Comparison of ENCODE assay signal across 17 cellular contexts in genomic region chr17:76781056-76781982, GRCh38. TPM values are rescaled to one million over a fixed set of nuclear protein-coding genes. Genes with fewer than 3 reads are reported as not detected.
DNase-seq lines count a peak whose midpoint lies in the region; ATAC-seq and TF ChIP-seq lines count a peak whose summit lies in the region.
"Had no signal": no experiment of that assay in that cellular context is flagged by ENCODE, and none has a peak within 500 bp of the region (broad histone marks: within the 10 kb centered on the region; RNA-seq: fewer than 3 reads in every experiment).

No MANE protein-coding gene starts in this region.

- no peak overlapping the region for H3K14ac ChIP-seq in IMR-90 (replicated peaks; ENCODE audit: low read depth, low read length)

- intact Hi-C loops in activated CD4-positive, alpha-beta T cell treated with anti-CD3 and anti-CD28 coated beads, Interleukin-2, amount 10 ng/mL, durations not matched to agents 24 days and 14 days (cut with micrococcal nuclease): no loop called here
- intact Hi-C loops in IMR-90 (cut with micrococcal nuclease): no loop called here
- intact Hi-C loops in naive thymus-derived CD4-positive, alpha-beta T cell (cut with micrococcal nuclease): loop anchor here in 1 of 2 donors (1.0 kb wide), 3 partner anchors 44 to 68 kb away; partner anchors contain the start of gene SRSF2

- H3K4me3 ChIP-seq in IMR-90 (ENCODE audit: insufficient read depth, low read depth, low read length): no peak overlapping the region
- no peak overlapping the region for H3K4me3 ChIP-seq in naive thymus-derived CD4-positive, alpha-beta T cell (ENCODE audit: low read length)
- H3K4me3 ChIP-seq: ascending aorta, gastroesophageal sphincter, testis had no signal

- no peaks in the 10 kb centered on the region for H3K9me3 ChIP-seq in IMR-90 (ENCODE audit: control insufficient read depth, insufficient read depth, low read length)
- H3K9me3 ChIP-seq in naive thymus-derived CD4-positive, alpha-beta T cell (ENCODE audit: control insufficient read depth in 2 of 3, low read length in 3 of 3): no peaks in the 10 kb centered on the region
- H3K9me3 ChIP-seq: ascending aorta, gastroesophageal sphincter, testis had no signal

- H3K4ac ChIP-seq in IMR-90 (ENCODE audit: low read depth, low read length): no peak overlapping the region

- H3K23ac ChIP-seq in IMR-90 (ENCODE audit: low read depth, low read length): no peak overlapping the region

- no peak overlapping the region for H3K4me3 Mint-ChIP-seq in activated CD4-positive, alpha-beta T cell treated with anti-CD3 and anti-CD28 coated beads, Interleukin-2, amount 10 ng/mL, durations not matched to agents 24 days and 14 days
- H3K4me3 Mint-ChIP-seq in activated CD8-positive, alpha-beta T cell treated with anti-CD3 and anti-CD28 coated beads, Interleukin-2, amount 10 ng/mL, durations not matched to agents 7 days and 5 days: no peak overlapping the region
- no peak overlapping the region for H3K4me3 Mint-ChIP-seq in naive thymus-derived CD4-positive, alpha-beta T cell
- H3K4me3 Mint-ChIP-seq: activated T-cell treated with anti-CD3 and anti-CD28 coated beads, Interleukin-2, amount 50 U/mL, for 4 hours; effector memory CD8-positive, alpha-beta T cell had no signal

- in situ Hi-C loops in IMR-90 (cut with MboI; ENCODE audit: low sequenced_read_pairs): no loop called here

- H2BK120ac ChIP-seq in IMR-90 (ENCODE audit: low read depth, low read length): no peak overlapping the region

- H3K27ac Mint-ChIP-seq in activated CD4-positive, alpha-beta T cell treated with anti-CD3 and anti-CD28 coated beads, Interleukin-2, amount 10 ng/mL, durations not matched to agents 24 days and 14 days: no peak overlapping the region
- no peak overlapping the region for H3K27ac Mint-ChIP-seq in activated CD8-positive, alpha-beta T cell treated with anti-CD3 and anti-CD28 coated beads, Interleukin-2, amount 10 ng/mL, durations not matched to agents 7 days and 5 days
- peak overlapping the region in 2 of 9 donors; percentile 47 to 64 for H3K27ac Mint-ChIP-seq in naive thymus-derived CD4-positive, alpha-beta T cell

- BruUV-seq in IMR-90 (replicated peaks; lab: Mats Ljungman, UMichigan): no TSS peak

- no peaks in the 10 kb centered on the region for H3K4me1 Mint-ChIP-seq in activated CD4-positive, alpha-beta T cell treated with anti-CD3 and anti-CD28 coated beads, Interleukin-2, amount 10 ng/mL, durations not matched to agents 24 days and 14 days
- no peaks in the 10 kb centered on the region for H3K4me1 Mint-ChIP-seq in activated CD8-positive, alpha-beta T cell treated with anti-CD3 and anti-CD28 coated beads, Interleukin-2, amount 10 ng/mL, durations not matched to agents 7 days and 5 days (ENCODE audit: low read depth)
- peaks cover 0 to 6% (median 0%) of the 10 kb centered on the region in 7 donors for H3K4me1 Mint-ChIP-seq in naive thymus-derived CD4-positive, alpha-beta T cell

- no peaks in the 10 kb centered on the region for H3K4me1 ChIP-seq in IMR-90 (ENCODE audit: control insufficient read depth, insufficient read depth, low read length)
- H3K4me1 ChIP-seq in naive thymus-derived CD4-positive, alpha-beta T cell (ENCODE audit: control insufficient read depth in 2 of 2, insufficient read depth in 2 of 2, low read length in 2 of 2): no peaks in the 10 kb centered on the region
- H3K4me1 ChIP-seq: ascending aorta, gastroesophageal sphincter, parathyroid adenoma, testis had no signal

- H3K27me3 Mint-ChIP-seq in activated CD4-positive, alpha-beta T cell treated with anti-CD3 and anti-CD28 coated beads, Interleukin-2, amount 10 ng/mL, durations not matched to agents 24 days and 14 days: no peaks in the 10 kb centered on the region
- H3K27me3 Mint-ChIP-seq in activated CD8-positive, alpha-beta T cell treated with anti-CD3 and anti-CD28 coated beads, Interleukin-2, amount 10 ng/mL, durations not matched to agents 7 days and 5 days (ENCODE audit: low read depth): no peaks in the 10 kb centered on the region
- no peaks in the 10 kb centered on the region for H3K27me3 Mint-ChIP-seq in naive thymus-derived CD4-positive, alpha-beta T cell
- H3K27me3 Mint-ChIP-seq: effector memory CD8-positive, alpha-beta T cell had no signal

- no peak overlapping the region for H2BK20ac ChIP-seq in IMR-90 (ENCODE audit: low read depth, low read length)

- CTCF ChIA-PET in IMR-90 (lab: Yijun Ruan, JAX): interaction anchor here (0.6 kb wide), 1 partner anchor 182 kb away, joined by 4 read pairs; no protein-coding TSS in a partner anchor
- CTCF ChIA-PET in activated CD8-positive, alpha-beta T cell treated with anti-CD3 and anti-CD28 coated beads, Interleukin-2, amount 10 ng/mL, durations not matched to agents 7 days and 5 days (lab: Charles Lee): interaction anchor here (1.0 to 1.2 kb wide), 2 partner anchors 13 to 43 kb away, joined by 3 to 4 read pairs; no protein-coding TSS in a partner anchor
- CTCF ChIA-PET in naive thymus-derived CD4-positive, alpha-beta T cell (lab: Charles Lee): interaction anchor here (0.6 to 3.3 kb wide), 3 partner anchors 54 to 348 kb away, joined by 3 to 11 read pairs (median 5); no protein-coding TSS in a partner anchor

- peaks cover 25% of the 10 kb centered on the region for H3K36me3 ChIP-seq in IMR-90 (ENCODE audit: control insufficient read depth, insufficient read depth, low read length)
- H3K36me3 ChIP-seq in naive thymus-derived CD4-positive, alpha-beta T cell (ENCODE audit: control insufficient read depth in 2 of 3, insufficient read depth in 3 of 3, low read length in 3 of 3): peaks cover 0 to 21% (median 7%) of the 10 kb centered on the region in 3 experiments

- dilution Hi-C loops in IMR-90 (cut with HindIII; ENCODE audit: low sequenced_read_pairs, unreplicated experiment): no loop called here

- H3K56ac ChIP-seq in IMR-90 (ENCODE audit: extremely low read depth, insufficient read depth, low read length): no peak overlapping the region

- no peak overlapping the region for H3K27ac ChIP-seq in IMR-90 (ENCODE audit: insufficient read depth, low read length)
- no peak overlapping the region for H3K27ac ChIP-seq in naive thymus-derived CD4-positive, alpha-beta T cell (ENCODE audit: low read depth, low read length)
- H3K27ac ChIP-seq: ascending aorta, gastroesophageal sphincter, parathyroid adenoma, testis had no signal

- POLR2A ChIA-PET in IMR-90 (lab: Charles Lee; ENCODE audit: unreplicated experiment): no interaction called here
- POLR2A ChIA-PET in activated CD8-positive, alpha-beta T cell treated with anti-CD3 and anti-CD28 coated beads, Interleukin-2, amount 10 ng/mL, durations not matched to agents 7 days and 5 days (lab: Charles Lee): interaction anchor here (0.9 to 1.1 kb wide), 3 partner anchors 9 to 53 kb away, joined by 3 to 4 read pairs (median 3); no protein-coding TSS in a partner anchor
- POLR2A ChIA-PET in naive thymus-derived CD4-positive, alpha-beta T cell (lab: Charles Lee): interaction anchor here (0.7 kb wide), 1 partner anchor 295 kb away, joined by 5 read pairs; no protein-coding TSS in a partner anchor

- no peak for TF ChIP-seq POLR2A in IMR-90 (IDR thresholded peaks at IDR 0.05; ENCODE audit: low read depth, low read length)

- ATAC-seq in IMR-90 (ENCODE audit: low read depth) (no peak), GM19463 (IDR thresholded peaks at IDR 0.05; ENCODE audit: unreplicated experiment) (no peak)
- peak; percentile 36 for ATAC-seq in activated CD8-positive, alpha-beta T cell treated with anti-CD3 and anti-CD28 coated beads, Interleukin-2, amount 10 ng/mL, durations not matched to agents 7 days and 5 days
- ATAC-seq in naive thymus-derived CD4-positive, alpha-beta T cell: peak; percentile 44
- ATAC-seq: activated CD4-positive, CD25-positive, alpha-beta regulatory T cell treated with anti-CD3 and anti-CD28 coated beads, Interleukin-2, amount 50 U/mL, for 24 hours; activated T-cell treated with anti-CD3 and anti-CD28 coated beads, Interleukin-2, amount 50 U/mL, for 4 hours; effector memory CD8-positive, alpha-beta T cell; gastroesophageal sphincter had no signal

- H3K4me2 ChIP-seq in IMR-90 (ENCODE audit: low read depth, low read length): no peak overlapping the region

- DNase-seq in activated CD4-positive, alpha-beta T cell treated with anti-CD3 and anti-CD28 coated beads, Interleukin-2, amount 10 ng/mL, durations not matched to agents 24 days and 14 days: peak; percentile 62
- DNase-seq in activated CD4-positive, alpha-beta T cell treated with anti-CD3 and anti-CD28 coated beads for 1 hour: no peak
- no peak for DNase-seq in IMR-90
- no peak for DNase-seq in activated CD8-positive, alpha-beta T cell treated with anti-CD3 and anti-CD28 coated beads, Interleukin-2, amount 10 ng/mL, durations not matched to agents 7 days and 5 days
- DNase-seq in naive thymus-derived CD4-positive, alpha-beta T cell: peak in 5 of 9 donors; percentile 9 to 34 (median 16)
- DNase-seq in dedifferentiated amniotic fluid mesenchymal stem cell (ENCODE audit: extremely low spot score): no peak
- no peak for DNase-seq in NCI-H345 treated with DMSO at 0.1 percent for 48 hours (lab: John Stamatoyannopoulos, UW; ENCODE audit: unreplicated experiment)
- DNase-seq: activated T-cell treated with anti-CD3 and anti-CD28 coated beads, Interleukin-2, amount 50 U/mL, for 4 hours; effector memory CD8-positive, alpha-beta T cell; Karpas-422; SW 1271; testis had no signal

- no peak overlapping the region for H4K5ac ChIP-seq in IMR-90 (ENCODE audit: low read depth, low read length)

- no peak overlapping the region for H2BK5ac ChIP-seq in IMR-90 (ENCODE audit: low read depth, low read length, poor library complexity, severe bottlenecking)

- H3K9me3 Mint-ChIP-seq in activated CD4-positive, alpha-beta T cell treated with anti-CD3 and anti-CD28 coated beads, Interleukin-2, amount 10 ng/mL, durations not matched to agents 24 days and 14 days: no peaks in the 10 kb centered on the region
- H3K9me3 Mint-ChIP-seq in activated CD8-positive, alpha-beta T cell treated with anti-CD3 and anti-CD28 coated beads, Interleukin-2, amount 10 ng/mL, durations not matched to agents 7 days and 5 days (ENCODE audit: insufficient read depth): no peaks in the 10 kb centered on the region
- H3K9me3 Mint-ChIP-seq in naive thymus-derived CD4-positive, alpha-beta T cell: peaks cover 0 to 1% (median 0%) of the 10 kb centered on the region in 11 donors
- H3K9me3 Mint-ChIP-seq: activated T-cell treated with anti-CD3 and anti-CD28 coated beads, Interleukin-2, amount 50 U/mL, for 4 hours; effector memory CD8-positive, alpha-beta T cell had no signal

- TF ChIP-seq CTCF in IMR-90 (conservative IDR thresholded peaks at IDR 0.05; ENCODE audit: low read depth, low read length): 0 out of 2 replicates have a peak, but pooled peaks have one; percentile 16

- no peak overlapping the region for H2AK9ac ChIP-seq in IMR-90 (replicated peaks; ENCODE audit: low read depth, low read length, poor library complexity)

- H2BK15ac ChIP-seq in IMR-90 (ENCODE audit: low read depth, low read length): no peak overlapping the region

- no peaks in the 10 kb centered on the region for H3K79me1 ChIP-seq in IMR-90 (ENCODE audit: low read depth in 1 of 2, low read length in 2 of 2)

- H2AK5ac ChIP-seq in IMR-90 (ENCODE audit: low read depth, low read length): no peak overlapping the region

- H4K20me1 ChIP-seq in IMR-90 (ENCODE audit: insufficient read depth, low read length): no peaks in the 10 kb centered on the region

- H3K9me1 ChIP-seq in IMR-90 (ENCODE audit: insufficient read depth, low read length): 0 out of 2 replicates have a peak, but pooled peaks cover 1% of the 10 kb centered on the region

- peaks cover 13% of the 10 kb centered on the region for H3K36me3 Mint-ChIP-seq in activated CD4-positive, alpha-beta T cell treated with anti-CD3 and anti-CD28 coated beads, Interleukin-2, amount 10 ng/mL, durations not matched to agents 24 days and 14 days (ENCODE audit: low read depth)
- H3K36me3 Mint-ChIP-seq in activated CD8-positive, alpha-beta T cell treated with anti-CD3 and anti-CD28 coated beads, Interleukin-2, amount 10 ng/mL, durations not matched to agents 7 days and 5 days (ENCODE audit: low read depth): peaks cover 12% of the 10 kb centered on the region
- peaks cover 0 to 23% (median 9%) of the 10 kb centered on the region in 5 donors for H3K36me3 Mint-ChIP-seq in naive thymus-derived CD4-positive, alpha-beta T cell

- no peak overlapping the region for H4K91ac ChIP-seq in IMR-90 (ENCODE audit: insufficient read depth, low read depth, low read length)

- H3K9ac ChIP-seq in IMR-90 (ENCODE audit: low read depth, low read length): no peak overlapping the region
- H3K9ac ChIP-seq: parathyroid adenoma had no signal

- no peak overlapping the region for H3K18ac ChIP-seq in IMR-90 (ENCODE audit: low read depth, low read length)

- no peaks in the 10 kb centered on the region for H3K27me3 ChIP-seq in IMR-90 (ENCODE audit: control insufficient read depth, insufficient read depth, low read length)
- H3K27me3 ChIP-seq in naive thymus-derived CD4-positive, alpha-beta T cell (ENCODE audit: control insufficient read depth in 2 of 2, insufficient read depth in 2 of 2, low read length in 2 of 2): no peaks in the 10 kb centered on the region
- H3K27me3 ChIP-seq: ascending aorta, gastroesophageal sphincter, testis had no signal

- H4K8ac ChIP-seq in IMR-90 (ENCODE audit: low read depth in 2 of 2, low read length in 2 of 2): no peak overlapping the region

- WGBS in IMR-90 (ENCODE audit: extremely low coverage in 2 of 2, insufficient read length in 1 of 2), 2 experiments: 80% methylated on average over 4 of the region's 12 CpGs; no CpG with 5 or more reads in 1 of the 2 experiments

- TF ChIP-seq RAD21 in IMR-90 (IDR thresholded peaks at IDR 0.05; ENCODE audit: low read length): no peak; the same call in 1 of the 2 replicates

- no peak overlapping the region for H2AFZ ChIP-seq in IMR-90 (replicated peaks; ENCODE audit: low read length, poor library complexity)
- H2AFZ ChIP-seq: parathyroid adenoma had no signal

RNA-seq across cellular contexts. Expression of gene MFSD11, which starts 43.4 kb away (rescaled TPM):
- total RNA-seq in activated CD4-positive, alpha-beta T cell treated with anti-CD3 and anti-CD28 coated beads, Interleukin-2, amount 10 ng/mL, durations not matched to agents 24 days and 14 days: 15.1 and 15.3 TPM in 2 replicates
- total RNA-seq in IMR-90 (2012; rRNA removed): 16.1 and 16.4 TPM in 2 replicates
- polyA plus RNA-seq in IMR-90 (2012; rRNA removed): 9.8 and 12.3 TPM in 2 replicates
- polyA plus RNA-seq in IMR-90 (2012; cell fraction: cytosol; rRNA removed): 7.3 and 11.1 TPM in 2 replicates
- 10.6 and 14.3 TPM in 2 replicates for polyA plus RNA-seq in IMR-90 (2012; cell fraction: nucleus; rRNA removed; ENCODE audit: low replicate concordance)
- 10 to 100 TPM; 22.1 to 22.8 TPM for total RNA-seq in activated CD8-positive, alpha-beta T cell treated with anti-CD3 and anti-CD28 coated beads, Interleukin-2, amount 10 ng/mL, durations not matched to agents 7 days and 5 days
- 10 to 100 TPM; 24.4 to 33.7 (median 32.0) TPM for total RNA-seq in naive thymus-derived CD4-positive, alpha-beta T cell
- 10 to 100 TPM; 17.3 to 25.4 TPM for polyA plus RNA-seq in naive thymus-derived CD4-positive, alpha-beta T cell

RNA-seq across cellular contexts. Expression of gene SRSF2, which starts 44.2 kb away (rescaled TPM):
- total RNA-seq in activated CD4-positive, alpha-beta T cell treated with anti-CD3 and anti-CD28 coated beads, Interleukin-2, amount 10 ng/mL, durations not matched to agents 24 days and 14 days: 515 and 539 TPM in 2 replicates
- total RNA-seq in IMR-90 (2012; rRNA removed): 71.7 and 98.0 TPM in 2 replicates
- 296 and 441 TPM in 2 replicates for polyA plus RNA-seq in IMR-90 (2012; rRNA removed)
- 200 and 504 TPM in 2 replicates for polyA plus RNA-seq in IMR-90 (2012; cell fraction: cytosol; rRNA removed)
- 395 and 1,583 TPM in 2 replicates for polyA plus RNA-seq in IMR-90 (2012; cell fraction: nucleus; rRNA removed; ENCODE audit: low replicate concordance)
- 100 to 1,000 TPM; 420 to 444 TPM for total RNA-seq in activated CD8-positive, alpha-beta T cell treated with anti-CD3 and anti-CD28 coated beads, Interleukin-2, amount 10 ng/mL, durations not matched to agents 7 days and 5 days
- 100 to 1,000 TPM; 327 to 363 (median 351) TPM for total RNA-seq in naive thymus-derived CD4-positive, alpha-beta T cell
- polyA plus RNA-seq in naive thymus-derived CD4-positive, alpha-beta T cell: 100 to 1,000 TPM; 104 to 126 TPM

RNA-seq across cellular contexts. Expression of gene METTL23, which starts 54.7 kb away (rescaled TPM):
- 32.9 and 35.5 TPM in 2 replicates for total RNA-seq in activated CD4-positive, alpha-beta T cell treated with anti-CD3 and anti-CD28 coated beads, Interleukin-2, amount 10 ng/mL, durations not matched to agents 24 days and 14 days
- 18.8 and 19.7 TPM in 2 replicates for total RNA-seq in IMR-90 (2012; rRNA removed)
- 32.1 and 36.5 TPM in 2 replicates for polyA plus RNA-seq in IMR-90 (2012; rRNA removed)
- polyA plus RNA-seq in IMR-90 (2012; cell fraction: cytosol; rRNA removed): 21.1 and 22.1 TPM in 2 replicates
- 19.5 and 49.1 TPM in 2 replicates for polyA plus RNA-seq in IMR-90 (2012; cell fraction: nucleus; rRNA removed; ENCODE audit: low replicate concordance)
- total RNA-seq in activated CD8-positive, alpha-beta T cell treated with anti-CD3 and anti-CD28 coated beads, Interleukin-2, amount 10 ng/mL, durations not matched to agents 7 days and 5 days: 10 to 100 TPM; 39.6 to 44.7 TPM
- 10 to 100 TPM; 39.6 to 74.0 (median 44.2) TPM for total RNA-seq in naive thymus-derived CD4-positive, alpha-beta T cell
- 100 to 1,000 TPM; 147 to 152 TPM for polyA plus RNA-seq in naive thymus-derived CD4-positive, alpha-beta T cell

RNA-seq across cellular contexts. Expression of gene JMJD6, which starts 54.9 kb away (rescaled TPM):
- 82.5 and 86.3 TPM in 2 replicates for total RNA-seq in activated CD4-positive, alpha-beta T cell treated with anti-CD3 and anti-CD28 coated beads, Interleukin-2, amount 10 ng/mL, durations not matched to agents 24 days and 14 days
- total RNA-seq in IMR-90 (2012; rRNA removed): 24.4 and 31.9 TPM in 2 replicates
- polyA plus RNA-seq in IMR-90 (2012; rRNA removed): 30.9 and 33.7 TPM in 2 replicates
- polyA plus RNA-seq in IMR-90 (2012; cell fraction: cytosol; rRNA removed): 23.6 and 45.5 TPM in 2 replicates
- polyA plus RNA-seq in IMR-90 (2012; cell fraction: nucleus; rRNA removed; ENCODE audit: low replicate concordance): 69.5 and 77.5 TPM in 2 replicates
- total RNA-seq in activated CD8-positive, alpha-beta T cell treated with anti-CD3 and anti-CD28 coated beads, Interleukin-2, amount 10 ng/mL, durations not matched to agents 7 days and 5 days: 10 to 100 TPM; 59.3 to 61.2 TPM
- total RNA-seq in naive thymus-derived CD4-positive, alpha-beta T cell: 100 to 1,000 TPM in 2 of 5 experiments, 10 to 100 TPM in 3; 39.9 to 132 (median 58.3) TPM
- 10 to 100 TPM; 18.5 to 44.3 TPM for polyA plus RNA-seq in naive thymus-derived CD4-positive, alpha-beta T cell

Comparison
In these comparisons a context has a peak if more than half of its experiments do, and no peak if none do; other contexts are left out.
1. DNase-seq: peak in activated CD4-positive, alpha-beta T cell treated with anti-CD3 and anti-CD28 coated beads, Interleukin-2, amount 10 ng/mL, durations not matched to agents 24 days and 14 days (single experiment) and naive thymus-derived CD4-positive, alpha-beta T cell (5 of 9); none in activated CD4-positive, alpha-beta T cell treated with anti-CD3 and anti-CD28 coated beads for 1 hour (single experiment), IMR-90 (single experiment), activated CD8-positive, alpha-beta T cell treated with anti-CD3 and anti-CD28 coated beads, Interleukin-2, amount 10 ng/mL, durations not matched to agents 7 days and 5 days (single experiment), dedifferentiated amniotic fluid mesenchymal stem cell (single experiment) and NCI-H345 treated with DMSO at 0.1 percent for 48 hours (single experiment).
2. ATAC-seq: peak in activated CD8-positive, alpha-beta T cell treated with anti-CD3 and anti-CD28 coated beads, Interleukin-2, amount 10 ng/mL, durations not matched to agents 7 days and 5 days (single experiment) and naive thymus-derived CD4-positive, alpha-beta T cell (single experiment); none in IMR-90 (single experiment) and GM19463 (single experiment).